ENCODE assay signal across 8 cellular contexts in the genomic region with DNA sequence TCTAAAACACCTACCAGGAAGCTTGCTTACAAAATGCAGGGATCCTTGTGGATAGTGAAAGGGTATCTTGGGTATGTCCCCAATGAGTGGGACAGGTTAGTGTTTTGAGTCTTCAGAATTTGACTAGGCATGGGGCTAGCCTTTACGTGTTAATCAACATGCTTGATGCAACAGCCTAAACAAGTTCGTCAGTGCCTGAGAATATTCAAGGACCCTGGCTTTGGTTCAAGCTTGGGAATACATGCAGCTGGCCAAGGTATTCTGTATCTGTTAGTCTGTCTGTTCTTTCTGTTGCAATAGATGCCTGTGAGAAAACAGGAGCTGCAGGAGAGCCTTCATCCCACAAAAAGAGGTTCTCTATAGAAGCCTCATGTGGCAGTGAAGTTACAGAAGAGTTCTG.
"Had no signal": no experiment of that assay in that cellular context is flagged by ENCODE, and none has a peak within 500 bp of the region (broad histone marks: within the 10 kb centered on the region; RNA-seq: fewer than 3 reads in every experiment).

No MANE protein-coding gene starts in this region.

- DNase-seq: GDM1, GF-D8 had no signal

- FAIRE-seq: G401.6, GM12878, GM12891, GM12892, GM18507, GM19239 had no signal

- ATAC-seq: GM12878 had no signal

- H3K4me3 ChIP-seq: GM12878 had no signal
